8 cellular contexts compared by ENCODE assay signal in genomic region chr10:14958872-14959220, GRCh38. TPM values are rescaled to one million over a fixed set of nuclear protein-coding genes. Genes with fewer than 3 reads are reported as not detected.
DNase-seq lines count a peak whose midpoint lies in the region; ATAC-seq and TF ChIP-seq lines count a peak whose summit lies in the region.

No MANE protein-coding gene starts in this region.

- no peak for ATAC-seq in activated CD8-positive, alpha-beta T cell treated with anti-CD3 and anti-CD28 coated beads, Interleukin-2, amount 10 ng/mL, durations not matched to agents 7 days and 5 days
- ATAC-seq in GM18861 (IDR thresholded peaks at IDR 0.05; ENCODE audit: unreplicated experiment) = no peak

- H3K4me3 ChIP-seq in HEK293 (ENCODE audit: low read depth, low read length) = peak overlapping the region; percentile 74; the same call in 1 of the 2 replicates
- peak overlapping the region; percentile 77 for H3K4me3 ChIP-seq in iPS-11a (ENCODE audit: low read depth, low read length)
- H3K4me3 ChIP-seq in spleen = peak overlapping the region; percentile 73 to 99 (median 94)

- H3K27ac ChIP-seq in HEK293 (ENCODE audit: extremely low read depth, low read depth, low read length) (peak overlapping the region; percentile 90; the same call in 1 of the 2 replicates), spleen (peak overlapping the region; percentile 89 to 96 (median 95))

- H3K4me1 ChIP-seq in HEK293 (ENCODE audit: control insufficient read depth, insufficient read depth, low read length) = no peaks in the 10 kb centered on the region
- peaks cover 0 to 29% (median 22%) of the 10 kb centered on the region in 6 donors for H3K4me1 ChIP-seq in spleen

- H3K27me3 ChIP-seq in spleen (replicated peaks in 1 of 7) = no peaks in the 10 kb centered on the region

- H3K4me3 Mint-ChIP-seq in activated CD8-positive, alpha-beta T cell treated with anti-CD3 and anti-CD28 coated beads, Interleukin-2, amount 10 ng/mL, durations not matched to agents 7 days and 5 days = peak overlapping the region; percentile 95

- no peak for TF ChIP-seq POLR2A in spleen (IDR thresholded peaks at IDR 0.05)

- H3K9me3 ChIP-seq in HEK293 (ENCODE audit: control insufficient read depth, insufficient read depth, low read depth, low read length) = no peaks in the 10 kb centered on the region
- no peaks in the 10 kb centered on the region for H3K9me3 ChIP-seq in spleen

- CTCF ChIA-PET in HEK293 (lab: Yijun Ruan, JAX) = interaction anchor here (0.6 to 2.0 kb wide), 3 partner anchors 13 to 173 kb away, joined by 3 to 10 read pairs (median 3); no protein-coding TSS in a partner anchor
- CTCF ChIA-PET in activated CD8-positive, alpha-beta T cell treated with anti-CD3 and anti-CD28 coated beads, Interleukin-2, amount 10 ng/mL, durations not matched to agents 7 days and 5 days (lab: Charles Lee) = interaction anchor here (0.7 to 1.5 kb wide), 5 partner anchors 8 to 148 kb away, joined by 3 to 6 read pairs (median 3); no protein-coding TSS in a partner anchor

- no peaks in the 10 kb centered on the region for H3K27me3 Mint-ChIP-seq in activated CD8-positive, alpha-beta T cell treated with anti-CD3 and anti-CD28 coated beads, Interleukin-2, amount 10 ng/mL, durations not matched to agents 7 days and 5 days (ENCODE audit: low read depth)

- H3K27ac Mint-ChIP-seq in activated CD8-positive, alpha-beta T cell treated with anti-CD3 and anti-CD28 coated beads, Interleukin-2, amount 10 ng/mL, durations not matched to agents 7 days and 5 days = peak overlapping the region; percentile 99

- WGBS in spleen, 5 donors = 55 to 60% (median 60%) methylated on average over 12 of the region's 12 CpGs

- peaks cover 46% of the 10 kb centered on the region for H3K4me1 Mint-ChIP-seq in activated CD8-positive, alpha-beta T cell treated with anti-CD3 and anti-CD28 coated beads, Interleukin-2, amount 10 ng/mL, durations not matched to agents 7 days and 5 days (ENCODE audit: low read depth)

- no peak for DNase-seq in activated CD8-positive, alpha-beta T cell treated with anti-CD3 and anti-CD28 coated beads, Interleukin-2, amount 10 ng/mL, durations not matched to agents 7 days and 5 days
- DNase-seq in spleen (no peak), COR-L47 (lab: John Stamatoyannopoulos, UW) (no peak), NCI-H1930 (lab: John Stamatoyannopoulos, UW) (no peak)
- DNase-seq in activated CD8-positive, alpha-beta memory T cell treated with anti-CD3 and anti-CD28 coated beads for 24 hours = no peak

- H3K9me3 Mint-ChIP-seq in activated CD8-positive, alpha-beta T cell treated with anti-CD3 and anti-CD28 coated beads, Interleukin-2, amount 10 ng/mL, durations not matched to agents 7 days and 5 days (ENCODE audit: insufficient read depth) = no peaks in the 10 kb centered on the region

- peaks cover 8% of the 10 kb centered on the region for H3K36me3 Mint-ChIP-seq in activated CD8-positive, alpha-beta T cell treated with anti-CD3 and anti-CD28 coated beads, Interleukin-2, amount 10 ng/mL, durations not matched to agents 7 days and 5 days (ENCODE audit: low read depth)

- POLR2A ChIA-PET in HEK293 (lab: Yijun Ruan, JAX) = interaction anchor here (0.6 to 2.4 kb wide), 7 partner anchors 11 to 1184 kb away, joined by 3 to 17 read pairs (median 4); partner anchors contain the start of genes CDNF, HSPA14, MSANTD7 and SUV39H2
- POLR2A ChIA-PET in activated CD8-positive, alpha-beta T cell treated with anti-CD3 and anti-CD28 coated beads, Interleukin-2, amount 10 ng/mL, durations not matched to agents 7 days and 5 days (lab: Charles Lee) = interaction anchor here (0.7 to 2.4 kb wide), 6 partner anchors 12 to 774 kb away, joined by 4 to 11 read pairs (median 6); partner anchors contain the start of genes CDNF, HSPA14, MSANTD7 and NMT2

- H3K36me3 ChIP-seq in HEK293 (ENCODE audit: control insufficient read depth in 2 of 2, insufficient read depth in 1 of 2, low read length in 2 of 2) = no peaks in the 10 kb centered on the region
- no peaks in the 10 kb centered on the region for H3K36me3 ChIP-seq in spleen

- TF ChIP-seq CTCF in HEK293 (tag by site-specific recombination; IDR thresholded peaks at IDR 0.05) (no peak), spleen (IDR thresholded peaks at IDR 0.05 in 8 of 11, conservative IDR thresholded peaks at IDR 0.05 in 3 of 11) (no peak)

- intact Hi-C loops in spleen (cut with DNase I; ENCODE audit: low total_unique reads) = loop anchor here (10.0 kb wide), 1 partner anchor 136 kb away; the partner anchor contains the start of gene RPP38

TF ChIP-seq in HEK293, 187 proteins besides CTCF, POLR2A, EP300 and RAD21:
- no peak for TF ChIP-seq ZNF223 (tag by site-specific recombination; IDR thresholded peaks at IDR 0.05)
- no peak for TF ChIP-seq ZBTB1 (tag by site-specific recombination; IDR thresholded peaks at IDR 0.05)
- peak; percentile 40 for TF ChIP-seq ZNF335 (tag by site-specific recombination; conservative IDR thresholded peaks at IDR 0.05)
- TF ChIP-seq ZNF555 (tag by site-specific recombination; conservative IDR thresholded peaks at IDR 0.05) = no peak
- TF ChIP-seq ZNF560 (tag by site-specific recombination; IDR thresholded peaks at IDR 0.05; ENCODE audit: borderline replicate concordance) = no peak
- TF ChIP-seq KLF1 (tag by site-specific recombination; IDR thresholded peaks at IDR 0.05) = no peak
- TF ChIP-seq PRDM10 (tag by site-specific recombination; IDR thresholded peaks at IDR 0.05) = peak; percentile 90

RNA-seq across cellular contexts. Expression of gene MEIG1, which starts 0.3 kb away (rescaled TPM):
- not detected for total RNA-seq in activated CD8-positive, alpha-beta T cell treated with anti-CD3 and anti-CD28 coated beads, Interleukin-2, amount 10 ng/mL, durations not matched to agents 7 days and 5 days
- not detected for total RNA-seq in spleen
- polyA plus RNA-seq in spleen = under 1 TPM; 0.54 to 0.64 (median 0.57) TPM

RNA-seq across cellular contexts. Expression of gene DCLRE1C, which starts 5.0 kb away (rescaled TPM):
- 10 to 100 TPM; 50.7 to 58.3 TPM for total RNA-seq in activated CD8-positive, alpha-beta T cell treated with anti-CD3 and anti-CD28 coated beads, Interleukin-2, amount 10 ng/mL, durations not matched to agents 7 days and 5 days
- total RNA-seq in spleen = 10 to 100 TPM; 23.0 to 35.6 (median 27.3) TPM
- polyA plus RNA-seq in spleen = 1 to 10 TPM; 6.8 to 9.2 (median 9.2) TPM
